In the genomic region with DNA sequence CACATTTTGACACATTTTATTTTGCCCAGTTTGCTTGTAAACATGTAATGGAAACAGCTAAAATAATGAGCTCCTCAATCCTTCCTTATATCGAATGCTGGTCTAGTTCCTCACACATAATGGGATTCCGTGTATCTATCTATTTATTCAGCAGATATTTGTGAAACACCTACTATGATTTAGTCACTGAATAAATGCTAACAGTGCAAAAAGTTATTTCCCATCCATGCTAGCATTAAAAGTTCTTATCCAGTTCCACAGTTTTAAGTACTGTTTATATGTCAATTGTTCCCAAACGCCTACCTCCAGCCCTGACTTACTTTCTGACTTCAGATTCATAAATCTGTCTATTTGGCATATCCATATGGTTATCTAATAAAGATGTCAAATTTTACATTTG, we compare ENCODE assay signal across 11 cellular contexts.
"Had no signal": no experiment of that assay in that cellular context is flagged by ENCODE, and none has a peak within 500 bp of the region (broad histone marks: within the 10 kb centered on the region; RNA-seq: fewer than 3 reads in every experiment).

No MANE protein-coding gene starts in this region.

- FAIRE-seq: H1, H54 had no signal

- H3K4me1 ChIP-seq: HAP-1 had no signal

- DNase-seq: GM23248, GOT3, H7, H9, HCEC 1CT, HFFc6 had no signal

- H2AFZ ChIP-seq: GM23248, GM23338 had no signal

- H3K27ac Mint-ChIP-seq: GM23338, H9, HFFc6 had no signal

- H3K4me1 Mint-ChIP-seq: H9 had no signal

- ATAC-seq: GM23338, HCT116 had no signal

- H3K9me3 Mint-ChIP-seq: GM23338, H9 had no signal

- H3K9ac ChIP-seq: GM23248 had no signal

- H3K4me2 ChIP-seq: GM23338 had no signal

- H3K27ac ChIP-seq: GM23248 had no signal

- H3K4me3 ChIP-seq: GM23248, GM23338, HAP-1 had no signal

- H3K9me3 ChIP-seq: HAP-1 had no signal

- H3K36me3 ChIP-seq: HAP-1 had no signal

- H3K4me3 Mint-ChIP-seq: GM23338, H9, HFFc6 had no signal
